9 cellular contexts compared by ENCODE assay signal in the genomic region with DNA sequence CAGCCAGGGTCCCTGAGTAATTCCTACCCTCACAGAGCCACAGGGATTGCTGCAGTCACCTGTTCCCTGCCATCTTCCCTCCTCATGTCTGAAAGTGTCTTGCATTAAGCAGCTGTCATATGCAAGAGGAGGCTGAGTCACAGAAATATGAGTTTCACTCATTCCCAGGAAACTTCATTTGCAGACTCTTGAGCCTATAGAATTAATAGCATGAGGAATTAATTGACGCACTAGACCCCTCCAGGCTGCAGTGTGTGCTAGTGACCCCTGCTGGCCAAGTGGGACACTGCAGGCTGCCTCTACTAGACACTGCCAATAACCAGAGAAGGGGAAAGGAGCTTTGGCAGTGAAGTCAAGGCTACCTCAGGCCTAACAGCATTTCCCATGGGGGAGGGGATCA. TPM values are rescaled to one million over a fixed set of nuclear protein-coding genes. Genes with fewer than 3 reads are reported as not detected.
DNase-seq lines count a peak whose midpoint lies in the region; ATAC-seq and TF ChIP-seq lines count a peak whose summit lies in the region.
"Had no signal": no experiment of that assay in that cellular context is flagged by ENCODE, and none has a peak within 500 bp of the region (broad histone marks: within the 10 kb centered on the region; RNA-seq: fewer than 3 reads in every experiment).

No MANE protein-coding gene starts in this region.

- H3K36me3 Mint-ChIP-seq in activated CD4-positive, alpha-beta memory T cell treated with anti-CD3 and anti-CD28 coated beads for 36 hours = no peaks in the 10 kb centered on the region

- POLR2A ChIA-PET in activated CD4-positive, alpha-beta memory T cell treated with anti-CD3 and anti-CD28 coated beads for 36 hours (lab: Charles Lee) = no interaction called here

- no peaks in the 10 kb centered on the region for H3K27me3 ChIP-seq in cardiac muscle cell
- H3K27me3 ChIP-seq in transverse colon = peaks cover 3% of the 10 kb centered on the region

- peak in 1 of 2 donors; percentile 17 for DNase-seq in cardiac muscle cell (ENCODE audit: low read depth in 1 of 2, low spot score in 1 of 2)
- no peak for DNase-seq in left cardiac atrium
- DNase-seq in activated CD4-positive, alpha-beta memory T cell treated with anti-CD3 and anti-CD28 coated beads for 36 hours = peak; percentile 49
- DNase-seq in iris pigment epithelial cell (ENCODE audit: low read depth) = peak; percentile 24
- no peak for DNase-seq in transverse colon
- no peak for DNase-seq in COR-L47 (lab: John Stamatoyannopoulos, UW)
- DNase-seq in GM19238 (ENCODE audit: insufficient read length, low spot score) = no peak
- DNase-seq: NCI-H2029 had no signal

- CTCF ChIA-PET in activated CD4-positive, alpha-beta memory T cell treated with anti-CD3 and anti-CD28 coated beads for 36 hours (lab: Charles Lee) = interaction anchor here (0.9 to 3.0 kb wide), 6 partner anchors 10 to 183 kb away, joined by 3 to 23 read pairs (median 4); no protein-coding TSS in a partner anchor

- intact Hi-C loops in left cardiac atrium (cut with DNase I) = loop anchor here (10.0 kb wide), 2 partner anchors 177 to 263 kb away; no protein-coding TSS in a partner anchor
- intact Hi-C loops in activated CD4-positive, alpha-beta memory T cell treated with anti-CD3 and anti-CD28 coated beads for 36 hours (cut with micrococcal nuclease) = loop anchor here (10.0 kb wide), 2 partner anchors 187 to 393 kb away; no protein-coding TSS in a partner anchor
- intact Hi-C loops in transverse colon (cut with DNase I; ENCODE audit: low total_unique reads) = no loop called here

- H3K4me3 Mint-ChIP-seq in activated CD4-positive, alpha-beta memory T cell treated with anti-CD3 and anti-CD28 coated beads for 36 hours = no peak overlapping the region

- H3K27me3 Mint-ChIP-seq in activated CD4-positive, alpha-beta memory T cell treated with anti-CD3 and anti-CD28 coated beads for 36 hours = peaks cover 11% of the 10 kb centered on the region

- H3K27ac ChIP-seq in cardiac muscle cell (no peak overlapping the region), transverse colon (no peak overlapping the region)

- no peaks in the 10 kb centered on the region for H3K4me1 Mint-ChIP-seq in activated CD4-positive, alpha-beta memory T cell treated with anti-CD3 and anti-CD28 coated beads for 36 hours (ENCODE audit: low read depth)

- ATAC-seq in left cardiac atrium (no peak), HG03108 (IDR thresholded peaks at IDR 0.05; ENCODE audit: unreplicated experiment) (no peak)

- H3K4me1 ChIP-seq in cardiac muscle cell (ENCODE audit: low read depth) (no peaks in the 10 kb centered on the region), transverse colon (no peaks in the 10 kb centered on the region)

- WGBS in transverse colon (ENCODE audit: low coverage in 1 of 2), 2 donors = 73% methylated on average over 1 of the region's 1 CpG; no CpG with 5 or more reads in 1 of the 2 donors

- no peak for TF ChIP-seq POLR2A in transverse colon (IDR thresholded peaks at IDR 0.05)

- no peak for TF ChIP-seq EP300 in transverse colon (IDR thresholded peaks at IDR 0.05; ENCODE audit: low read depth)

- peak; percentile 70 for TF ChIP-seq CTCF in cardiac muscle cell (IDR thresholded peaks at IDR 0.05; ENCODE audit: low read depth, low read length)
- TF ChIP-seq CTCF in transverse colon (IDR thresholded peaks at IDR 0.05) = peak in 4 of 5 experiments; percentile 11 to 43 (median 28)

- H3K36me3 ChIP-seq in cardiac muscle cell = no peaks in the 10 kb centered on the region
- H3K36me3 ChIP-seq in transverse colon = no peaks in the 10 kb centered on the region

- peaks cover 8% of the 10 kb centered on the region for H3K9me3 Mint-ChIP-seq in activated CD4-positive, alpha-beta memory T cell treated with anti-CD3 and anti-CD28 coated beads for 36 hours

- no peak overlapping the region for H3K27ac Mint-ChIP-seq in activated CD4-positive, alpha-beta memory T cell treated with anti-CD3 and anti-CD28 coated beads for 36 hours

- no peak overlapping the region for H3K4me3 ChIP-seq in cardiac muscle cell
- no peak overlapping the region for H3K4me3 ChIP-seq in transverse colon

- H3K9me3 ChIP-seq in cardiac muscle cell (ENCODE audit: low read depth) (no peaks in the 10 kb centered on the region), transverse colon (no peaks in the 10 kb centered on the region)

- in situ Hi-C loops in transverse colon (cut with MboI; ENCODE audit: low pct_ligation_motif_present in 1 of 4, low pct_unique_long_range_greater_than_20kb in 1 of 4, low sequenced_read_pairs in 3 of 4) = loop anchor here (10.0 to 25.0 kb wide), 2 partner anchors 113 to 395 kb away; no protein-coding TSS in a partner anchor

RNA-seq across cellular contexts. Expression of gene SLC6A1, which starts 50.6 kb away (rescaled TPM):
- total RNA-seq in cardiac muscle cell (not detected in 2 replicates), left cardiac atrium (1 to 10 TPM; 1.1 to 1.2 TPM), transverse colon (under 1 TPM in 3 of 4 donors, not detected in 1; 0.20 to 0.55 (median 0.48) TPM)
- polyA plus RNA-seq in cardiac muscle cell = not detected in 2 replicates
- total RNA-seq in activated CD4-positive, alpha-beta memory T cell treated with anti-CD3 and anti-CD28 coated beads for 36 hours = not detected

Comparison
In these comparisons a context has a peak if more than half of its experiments do, and no peak if none do; other contexts are left out.
1. DNase-seq: peak in activated CD4-positive, alpha-beta memory T cell treated with anti-CD3 and anti-CD28 coated beads for 36 hours (single experiment) and iris pigment epithelial cell (single experiment); none in left cardiac atrium (single experiment), transverse colon (single experiment), COR-L47 (single experiment) and GM19238 (single experiment).